In genomic region chr7:43289826-43290225, GRCh38 we compare ENCODE assay signal across 20 cellular contexts.
DNase-seq lines count a peak whose midpoint lies in the region; ATAC-seq, FAIRE-seq and TF ChIP-seq lines count a peak whose summit lies in the region.
"Had no signal": no experiment of that assay in that cellular context is flagged by ENCODE, and none has a peak within 500 bp of the region (broad histone marks: within the 10 kb centered on the region; RNA-seq: fewer than 3 reads in every experiment).

No MANE protein-coding gene starts in this region.

- peak overlapping the region; percentile 86; the same call in 1 of the 2 replicates for H2BK12ac ChIP-seq in H1 (ENCODE audit: low read depth, low read length)

- WGBS in H1 (ENCODE audit: extremely low coverage in 1 of 2, insufficient coverage in 1 of 2, insufficient read length in 1 of 2, insufficient replicate concordance in 2 of 2, low coverage in 1 of 2, low lambda C conversion rate in 2 of 2, missing lambda C conversion rate in 1 of 2), 2 experiments, result 30% methylated on average over 2 of the region's 2 CpGs; no CpG with 5 or more reads in 1 of the 2 experiments

- POLR2A ChIA-PET in H1 (lab: Charles Lee; ENCODE audit: partially characterized antibody), result interaction anchor here (1.4 kb wide), 1 partner anchor 13 kb away, joined by 3 read pairs; no protein-coding TSS in a partner anchor

- H3K4me1 Mint-ChIP-seq in GM23338 (peaks cover 23% of the 10 kb centered on the region), neural crest cell (peaks cover 24% of the 10 kb centered on the region), mesothelial cell of epicardium (peaks cover 24% of the 10 kb centered on the region)
- no peaks in the 10 kb centered on the region for H3K4me1 Mint-ChIP-seq in activated CD8-positive, alpha-beta memory T cell treated with anti-CD3 and anti-CD28 coated beads, Interleukin-2, amount 10 ng/mL, durations not matched to agents 7 days and 5 days
- H3K4me1 Mint-ChIP-seq: B cell had no signal

- no peak overlapping the region for H3K14ac ChIP-seq in H1 (ENCODE audit: insufficient read length)

- H3K4me3 Mint-ChIP-seq in GM23338, result no peak overlapping the region
- H3K4me3 Mint-ChIP-seq in neural crest cell, result no peak overlapping the region
- H3K4me3 Mint-ChIP-seq in mesothelial cell of epicardium, result no peak overlapping the region
- H3K4me3 Mint-ChIP-seq in activated CD8-positive, alpha-beta memory T cell treated with anti-CD3 and anti-CD28 coated beads, Interleukin-2, amount 10 ng/mL, durations not matched to agents 7 days and 5 days, result no peak overlapping the region
- H3K4me3 Mint-ChIP-seq: B cell; CD8-positive, alpha-beta T cell; HFFc6 had no signal

- H3K4me3 ChIP-seq in GM23338 (no peak overlapping the region), HUES6 (ENCODE audit: low read depth, low read length) (no peak overlapping the region), H1 (ENCODE audit: extremely low read depth in 1 of 4, insufficient read depth in 2 of 4, low read depth in 3 of 4, low read length in 4 of 4) (no peak overlapping the region)
- H3K4me3 ChIP-seq: BLaER1 treated with 17β-estradiol and CSF1 and Interleukin-3, amounts not matched to agents 10 nM and 100 nM; GM12878; K562 had no signal

- H3K36me3 ChIP-seq in GM23338 (ENCODE audit: insufficient read depth) (0 out of 2 replicates have a peak, but pooled peaks cover 9% of the 10 kb centered on the region), HUES6 (ENCODE audit: control insufficient read depth, insufficient read depth, low read length) (no peaks in the 10 kb centered on the region), H1 (ENCODE audit: control insufficient read depth in 2 of 4, insufficient read depth in 4 of 4, low read length in 3 of 4) (peaks cover 0 to 8% (median 0%) of the 10 kb centered on the region in 4 experiments; a peak in 2 of 8 replicates)

- H3K27ac ChIP-seq in GM23338 (ENCODE audit: low read depth), result peak overlapping the region; percentile 91; the same call in 1 of the 2 replicates
- peak overlapping the region; percentile 60; the same call in 1 of the 2 replicates for H3K27ac ChIP-seq in HUES6 (ENCODE audit: low read depth, low read length)
- 0 out of 2 replicates have a peak overlapping the region, but pooled peaks have one; percentile 38 for H3K27ac ChIP-seq in H1 (ENCODE audit: low read depth, low read length)
- H3K27ac ChIP-seq: BLaER1 treated with 17β-estradiol and CSF1 and Interleukin-3, amounts not matched to agents 10 nM and 100 nM had no signal

- no peak overlapping the region for H2AFZ ChIP-seq in GM23338
- no peak overlapping the region for H2AFZ ChIP-seq in H1 (ENCODE audit: low read length)

- H3K79me2 ChIP-seq in GM23338 (replicated peaks; ENCODE audit: insufficient read depth) (no peaks in the 10 kb centered on the region), H1 (ENCODE audit: control insufficient read depth in 1 of 2, insufficient read depth in 2 of 2, low read length in 2 of 2) (no peaks in the 10 kb centered on the region)

- no peak overlapping the region for H2BK15ac ChIP-seq in H1 (ENCODE audit: low read length)

- H4K8ac ChIP-seq in H1 (ENCODE audit: extremely low read depth, insufficient read depth, low read length), result no peak overlapping the region

- TF ChIP-seq CTCF in GM23338 (conservative IDR thresholded peaks at IDR 0.05; ENCODE audit: low read depth in 2 of 2), result no peak
- TF ChIP-seq CTCF in H1 (IDR thresholded peaks at IDR 0.05; ENCODE audit: control extremely low read depth in 1 of 3, insufficient read depth in 1 of 3, low read depth in 1 of 3, low read length in 3 of 3), result no peak
- TF ChIP-seq CTCF in neural crest cell (conservative IDR thresholded peaks at IDR 0.05), result no peak
- no peak for TF ChIP-seq CTCF in mesothelial cell of epicardium (IDR thresholded peaks at IDR 0.05; ENCODE audit: unreplicated experiment)

- peaks cover 67% of the 10 kb centered on the region for H3K36me3 Mint-ChIP-seq in GM23338 (ENCODE audit: low read depth)
- peaks cover 15% of the 10 kb centered on the region for H3K36me3 Mint-ChIP-seq in neural crest cell (ENCODE audit: low read depth)
- peaks cover 11% of the 10 kb centered on the region for H3K36me3 Mint-ChIP-seq in mesothelial cell of epicardium
- H3K36me3 Mint-ChIP-seq in activated CD8-positive, alpha-beta memory T cell treated with anti-CD3 and anti-CD28 coated beads, Interleukin-2, amount 10 ng/mL, durations not matched to agents 7 days and 5 days, result no peaks in the 10 kb centered on the region
- H3K36me3 Mint-ChIP-seq: CD8-positive, alpha-beta T cell had no signal

- H2BK120ac ChIP-seq in H1 (replicated peaks; ENCODE audit: low read depth, low read length), result no peak overlapping the region

- H2BK5ac ChIP-seq in H1 (ENCODE audit: low read depth, low read length), result peak overlapping the region; percentile 55; the same call in 1 of the 2 replicates

- FAIRE-seq in H1 (lab: Jason Lieb, UNC), result peak; percentile 42
- FAIRE-seq: GM12878, GM19239, H54, K562 had no signal

- H2BK20ac ChIP-seq in H1 (ENCODE audit: low read length), result peak overlapping the region; percentile 94; the same call in 1 of the 2 replicates

- H4K20me1 ChIP-seq in GM23338 (replicated peaks; ENCODE audit: insufficient read depth) (no peaks in the 10 kb centered on the region), H1 (replicated peaks in 1 of 2; ENCODE audit: control insufficient read depth in 1 of 2, insufficient read depth in 2 of 2, low read length in 2 of 2) (no peaks in the 10 kb centered on the region)
- H4K20me1 ChIP-seq: BLaER1 treated with 17β-estradiol and CSF1 and Interleukin-3, amounts not matched to agents 10 nM and 100 nM had no signal

- H3K9me3 Mint-ChIP-seq in GM23338 (peaks cover 74% of the 10 kb centered on the region), neural crest cell (peaks cover 16% of the 10 kb centered on the region), mesothelial cell of epicardium (peaks cover 26% of the 10 kb centered on the region)
- no peaks in the 10 kb centered on the region for H3K9me3 Mint-ChIP-seq in activated CD8-positive, alpha-beta memory T cell treated with anti-CD3 and anti-CD28 coated beads, Interleukin-2, amount 10 ng/mL, durations not matched to agents 7 days and 5 days (ENCODE audit: low read depth)

- H3K9me3 ChIP-seq in HUES6 (ENCODE audit: control insufficient read depth, insufficient read depth, low read depth, low read length) (peaks cover 35% of the 10 kb centered on the region), H1 (ENCODE audit: insufficient read depth in 2 of 2, low read depth in 1 of 2, low read length in 1 of 2) (peaks cover 3 to 5% of the 10 kb centered on the region in 2 experiments; a peak in 3 of 4 replicates)

- H3K27ac Mint-ChIP-seq in GM23338 (peak overlapping the region; percentile 80; the same call in 1 of the 2 replicates), neural crest cell (ENCODE audit: unreplicated experiment) (peak overlapping the region; percentile 27), mesothelial cell of epicardium (no peak overlapping the region)
- no peak overlapping the region for H3K27ac Mint-ChIP-seq in activated CD8-positive, alpha-beta memory T cell treated with anti-CD3 and anti-CD28 coated beads, Interleukin-2, amount 10 ng/mL, durations not matched to agents 7 days and 5 days
- H3K27ac Mint-ChIP-seq: B cell; CD8-positive, alpha-beta T cell; HFFc6 had no signal

- no peak for ATAC-seq in GM23338
- no peak for ATAC-seq in HG03378 (IDR thresholded peaks at IDR 0.05; ENCODE audit: unreplicated experiment)
- no peak for ATAC-seq in activated CD8-positive, alpha-beta memory T cell treated with anti-CD3 and anti-CD28 coated beads, Interleukin-2, amount 10 ng/mL, durations not matched to agents 7 days and 5 days
- ATAC-seq: CD8-positive, alpha-beta T cell; GM12878; HCT116; K562 had no signal

- no peak overlapping the region for H4K5ac ChIP-seq in H1 (ENCODE audit: insufficient read length, low read depth, low read length)

- H3K56ac ChIP-seq in H1 (replicated peaks; ENCODE audit: insufficient read length, low read depth, low read length), result no peak overlapping the region

- no peak for TF ChIP-seq EP300 in H1 (IDR thresholded peaks at IDR 0.05; ENCODE audit: borderline replicate concordance in 1 of 2, low read depth in 2 of 2, low read length in 2 of 2)

- CTCF ChIA-PET in H1 (lab: Charles Lee; ENCODE audit: partially characterized antibody), result interaction anchor here (1.2 to 2.1 kb wide), 5 partner anchors 10 to 349 kb away, joined by 3 to 7 read pairs (median 5); no protein-coding TSS in a partner anchor
- CTCF ChIA-PET in activated CD8-positive, alpha-beta memory T cell treated with anti-CD3 and anti-CD28 coated beads, Interleukin-2, amount 10 ng/mL, durations not matched to agents 7 days and 5 days (lab: Charles Lee), result no interaction called here

- no peak for DNase-seq in GM23338 (ENCODE audit: low spot score)
- DNase-seq in H1 (ENCODE audit: low read depth in 1 of 2, low spot score in 2 of 2), result peak in 1 of 2 experiments; percentile 29
- DNase-seq in neural crest cell (ENCODE audit: low read depth, low spot score), result no peak
- no peak for DNase-seq in mesothelial cell of epicardium (ENCODE audit: low spot score in 2 of 2, unreplicated experiment in 2 of 2)
- DNase-seq in activated CD8-positive, alpha-beta memory T cell treated with anti-CD3 and anti-CD28 coated beads, Interleukin-2, amount 10 ng/mL, durations not matched to agents 7 days and 5 days, result no peak
- DNase-seq in RKO (ENCODE audit: low spot score), result no peak
- DNase-seq: Calu3; CD8-positive, alpha-beta T cell; DMS79 treated with DMSO at 0.1 percent for 48 hours; HFFc6; IMR-90 had no signal

- H3K79me1 ChIP-seq in H1 (ENCODE audit: low read depth, low read length), result no peaks in the 10 kb centered on the region

- peaks cover 16% of the 10 kb centered on the region for H3F3A ChIP-seq in GM23338 (replicated peaks; ENCODE audit: low read depth)

- no peak for TF ChIP-seq POLR2A in H1 (IDR thresholded peaks at IDR 0.05; ENCODE audit: control extremely low read depth in 1 of 2, low read depth in 2 of 2, low read length in 2 of 2)

- no peak overlapping the region for H3K4ac ChIP-seq in H1 (replicated peaks; ENCODE audit: insufficient read length, low read depth, low read length)

- no peak for TF ChIP-seq RAD21 in H1 (IDR thresholded peaks at IDR 0.05 in 1 of 2, conservative IDR thresholded peaks at IDR 0.05 in 1 of 2; ENCODE audit: low read depth in 2 of 2, low read length in 2 of 2)

- H3K27me3 ChIP-seq in GM23338 (ENCODE audit: insufficient read depth) (no peaks in the 10 kb centered on the region), HUES6 (ENCODE audit: control insufficient read depth, insufficient read depth, low read length) (no peaks in the 10 kb centered on the region), H1 (replicated peaks in 1 of 4; ENCODE audit: control insufficient read depth in 3 of 4, extremely low read depth in 1 of 4, insufficient read depth in 3 of 4, low read length in 3 of 4) (no peaks in the 10 kb centered on the region)
- H3K27me3 ChIP-seq: BLaER1 treated with 17β-estradiol and CSF1 and Interleukin-3, amounts not matched to agents 10 nM and 100 nM had no signal

- H3K27me3 Mint-ChIP-seq in GM23338 (ENCODE audit: insufficient read depth, low read depth, poor library complexity), result peaks cover 8% of the 10 kb centered on the region
- no peaks in the 10 kb centered on the region for H3K27me3 Mint-ChIP-seq in neural crest cell (ENCODE audit: low read depth)
- no peaks in the 10 kb centered on the region for H3K27me3 Mint-ChIP-seq in mesothelial cell of epicardium (ENCODE audit: low read depth)
- H3K27me3 Mint-ChIP-seq in activated CD8-positive, alpha-beta memory T cell treated with anti-CD3 and anti-CD28 coated beads, Interleukin-2, amount 10 ng/mL, durations not matched to agents 7 days and 5 days, result peaks cover 3% of the 10 kb centered on the region

- H4K91ac ChIP-seq in H1 (replicated peaks; ENCODE audit: insufficient read length, low read length), result no peak overlapping the region

- peak overlapping the region; percentile 72; the same call in 1 of the 2 replicates for H3K18ac ChIP-seq in H1 (ENCODE audit: extremely low read depth, low read length)

- no peaks in the 10 kb centered on the region for H3K23me2 ChIP-seq in H1 (ENCODE audit: low read depth, low read length)

- peak overlapping the region; percentile 32; the same call in 1 of the 2 replicates for H2AK5ac ChIP-seq in H1 (ENCODE audit: low read depth, low read length)

- peaks cover 16% of the 10 kb centered on the region for H3K9me2 ChIP-seq in GM23338 (ENCODE audit: insufficient read depth)

- no peak overlapping the region for H3K9ac ChIP-seq in HUES6 (ENCODE audit: low read length)
- H3K9ac ChIP-seq in H1 (replicated peaks in 1 of 4; ENCODE audit: extremely low read depth in 1 of 4, low read depth in 3 of 4, low read length in 3 of 4), result no peak overlapping the region
- H3K9ac ChIP-seq: BLaER1 treated with 17β-estradiol and CSF1 and Interleukin-3, amounts not matched to agents 10 nM and 100 nM had no signal

- H3K4me1 ChIP-seq in GM23338 (ENCODE audit: insufficient read depth) (peaks cover 26% of the 10 kb centered on the region), HUES6 (ENCODE audit: control insufficient read depth, insufficient read depth, low read length) (peaks cover 18% of the 10 kb centered on the region), H1 (replicated peaks in 1 of 4; ENCODE audit: control insufficient read depth in 3 of 4, insufficient read depth in 4 of 4, low read length in 3 of 4) (peaks cover 19 to 46% (median 32%) of the 10 kb centered on the region in 4 experiments)
- H3K4me1 ChIP-seq: BLaER1 treated with 17β-estradiol and CSF1 and Interleukin-3, amounts not matched to agents 10 nM and 100 nM had no signal

- H3K23ac ChIP-seq in H1 (ENCODE audit: insufficient read length), result no peak overlapping the region

- no peak overlapping the region for H3K4me2 ChIP-seq in GM23338
- H3K4me2 ChIP-seq in H1 (ENCODE audit: insufficient read depth in 1 of 2, low read depth in 2 of 2, low read length in 2 of 2), result no peak overlapping the region
- H3K4me2 ChIP-seq: BLaER1 treated with 17β-estradiol and CSF1 and Interleukin-3, amounts not matched to agents 10 nM and 100 nM had no signal

Comparison
In these comparisons a context has a peak if more than half of its experiments do, and no peak if none do; other contexts are left out.
1. H3K27ac ChIP-seq: peak in every context shown above with its lines; median percentile 91 in GM23338; 60 in HUES6; 38 in H1.
2. H3K27ac Mint-ChIP-seq: peak in GM23338 (single experiment) and neural crest cell (single experiment); none in mesothelial cell of epicardium (single experiment) and activated CD8-positive, alpha-beta memory T cell treated with anti-CD3 and anti-CD28 coated beads, Interleukin-2, amount 10 ng/mL, durations not matched to agents 7 days and 5 days (single experiment).